8 cellular contexts compared by ENCODE assay signal in genomic region chr17:5587431-5588032, GRCh38. TPM values are rescaled to one million over a fixed set of nuclear protein-coding genes. Genes with fewer than 3 reads are reported as not detected.
DNase-seq lines count a peak whose midpoint lies in the region; ATAC-seq, FAIRE-seq and TF ChIP-seq lines count a peak whose summit lies in the region.

No MANE protein-coding gene starts in this region.

- peak in 1 of 4 donors; percentile 30 for ATAC-seq in heart left ventricle
- no peak for ATAC-seq in right cardiac atrium
- ATAC-seq in HepG2: peak; percentile 67
- ATAC-seq in stimulated activated naive CD8-positive, alpha-beta T cell treated with anti-CD3 and anti-CD28 coated beads, Interleukin-15, amount 100 ng/mL, for 72 hours: no peak
- ATAC-seq in HG02840 (IDR thresholded peaks at IDR 0.05; ENCODE audit: low FRiP score, unreplicated experiment): no peak

- H3K9me3 Mint-ChIP-seq in stimulated activated naive CD8-positive, alpha-beta T cell treated with anti-CD3 and anti-CD28 coated beads, Interleukin-15, amount 100 ng/mL, for 72 hours: no peaks in the 10 kb centered on the region

- BruUV-seq in mammary epithelial cell (replicated peaks; lab: Mats Ljungman, UMichigan) (no TSS peak), HepG2 (replicated peaks; lab: Mats Ljungman, UMichigan) (no TSS peak)

- H3K9me3 ChIP-seq in heart left ventricle: no peaks in the 10 kb centered on the region
- no peaks in the 10 kb centered on the region for H3K9me3 ChIP-seq in right cardiac atrium (ENCODE audit: control insufficient read depth, low read length)
- no peaks in the 10 kb centered on the region for H3K9me3 ChIP-seq in mammary epithelial cell (replicated peaks; ENCODE audit: insufficient read depth, low read length)
- H3K9me3 ChIP-seq in HepG2 (ENCODE audit: low read length): no peaks in the 10 kb centered on the region

- intact Hi-C loops in heart left ventricle (cut with DNase I): loop anchor here (1.0 to 5.0 kb wide), 8 partner anchors 119 to 850 kb away; partner anchors contain the start of gene AIPL1 (in 3 of the 10)
- intact Hi-C loops in right cardiac atrium (cut with DNase I): loop anchor here (2.0 to 10.0 kb wide), 5 partner anchors 117 to 850 kb away; partner anchors contain the start of gene AIPL1 (in 1 of the 4)
- intact Hi-C loops in mammary epithelial cell (cut with micrococcal nuclease): loop anchor here (1.0 to 10.0 kb wide), 8 partner anchors 120 to 1065 kb away; partner anchors contain the start of genes C17orf100, MED31 and ZNF594
- intact Hi-C loops in HepG2 (cut with micrococcal nuclease; ENCODE audit: unreplicated experiment): loop anchor here (1.0 to 10.0 kb wide), 4 partner anchors 117 to 850 kb away; partner anchors contain the start of gene AIPL1

- peak in 2 of 5 donors; percentile 34 to 36 for DNase-seq in heart left ventricle
- no peak for DNase-seq in right cardiac atrium
- peak; percentile 68 for DNase-seq in NCI-H1092 treated with DMSO at 0.1 percent for 48 hours (lab: John Stamatoyannopoulos, UW)
- peak; percentile 33 for DNase-seq in T follicular helper cell (ENCODE audit: low read depth)
- peak; percentile 62 for DNase-seq in mammary epithelial cell
- DNase-seq in HepG2 (ENCODE audit: low spot score): peak; percentile 81
- peak; percentile 59 to 65 for DNase-seq in stimulated activated naive CD8-positive, alpha-beta T cell treated with anti-CD3 and anti-CD28 coated beads, Interleukin-15, amount 100 ng/mL, for 72 hours

- TF ChIP-seq POLR2A in heart left ventricle (IDR thresholded peaks at IDR 0.05) (no peak), HepG2 (IDR thresholded peaks at IDR 0.05; ENCODE audit: insufficient read depth in 1 of 2, low read depth in 2 of 2, low read length in 2 of 2) (no peak)

- H3K27ac ChIP-seq in heart left ventricle: no peak overlapping the region
- H3K27ac ChIP-seq in right cardiac atrium (ENCODE audit: low read length): no peak overlapping the region
- H3K27ac ChIP-seq in mammary epithelial cell (ENCODE audit: insufficient read depth, low read depth, low read length): no peak overlapping the region
- no peak overlapping the region for H3K27ac ChIP-seq in HepG2 (ENCODE audit: extremely low read length, insufficient read depth, low read length)

- dilution Hi-C loops in mammary epithelial cell (cut with HindIII; ENCODE audit: low sequenced_read_pairs): no loop called here

- no peak overlapping the region for H3K4me3 ChIP-seq in heart left ventricle
- no peak overlapping the region for H3K4me3 ChIP-seq in right cardiac atrium (ENCODE audit: low read length)
- H3K4me3 ChIP-seq in mammary epithelial cell (replicated peaks in 1 of 3; ENCODE audit: insufficient read depth in 1 of 3, low read depth in 2 of 3, low read length in 3 of 3): no peak overlapping the region
- H3K4me3 ChIP-seq in HepG2 (replicated peaks in 1 of 3; ENCODE audit: insufficient read depth in 1 of 3, low read depth in 2 of 3, low read length in 3 of 3): no peak overlapping the region

- peak; percentile 72 for TF ChIP-seq RAD21 in HepG2 (CRISPR knock-in tag; IDR thresholded peaks at IDR 0.05)

- H3K36me3 ChIP-seq in heart left ventricle (peaks cover 0 to 4% (median 0%) of the 10 kb centered on the region in 9 donors), mammary epithelial cell (ENCODE audit: insufficient read depth, low read length) (no peaks in the 10 kb centered on the region), HepG2 (replicated peaks in 1 of 2; ENCODE audit: control insufficient read depth in 1 of 2, insufficient read depth in 2 of 2, low read length in 2 of 2) (no peaks in the 10 kb centered on the region)

- no peak overlapping the region for H3K4me2 ChIP-seq in mammary epithelial cell (ENCODE audit: insufficient read depth, low read depth, low read length)
- no peak overlapping the region for H3K4me2 ChIP-seq in HepG2 (ENCODE audit: low read depth, low read length)

- H3K79me2 ChIP-seq in mammary epithelial cell (ENCODE audit: insufficient read depth, low read length) (no peaks in the 10 kb centered on the region), HepG2 (ENCODE audit: insufficient read depth, low read length) (no peaks in the 10 kb centered on the region)

- POLR2A ChIA-PET in HepG2 (lab: Yijun Ruan, JAX): no interaction called here

- 26 to 35% (median 32%) methylated on average over 6 of the region's 6 CpGs for WGBS in heart left ventricle, 4 donors
- WGBS in right cardiac atrium: 30% methylated on average over 6 of the region's 6 CpGs
- WGBS in mammary epithelial cell (ENCODE audit: low coverage, missing lambda C conversion rate): 45% methylated on average over 6 of the region's 6 CpGs
- 23% methylated on average over 6 of the region's 6 CpGs for WGBS in HepG2 (ENCODE audit: low lambda C conversion rate)

- FAIRE-seq in HepG2 (lab: Jason Lieb, UNC): peak; percentile 72

- TF ChIP-seq EP300 in HepG2 (IDR thresholded peaks at IDR 0.05; ENCODE audit: low read depth in 2 of 2, low read length in 2 of 2) (no peak), HepG2 (CRISPR knock-in tag; IDR thresholded peaks at IDR 0.05; ENCODE audit: borderline replicate concordance) (no peak)

- no peak overlapping the region for H3K9ac ChIP-seq in mammary epithelial cell (ENCODE audit: insufficient read depth, low read length)
- no peak overlapping the region for H3K9ac ChIP-seq in HepG2 (ENCODE audit: insufficient read depth, low read depth, low read length)

- H4K20me1 ChIP-seq in mammary epithelial cell (ENCODE audit: insufficient read depth, low read length) (no peaks in the 10 kb centered on the region), HepG2 (ENCODE audit: insufficient read depth, low read length) (no peaks in the 10 kb centered on the region)

- H3K27me3 ChIP-seq in heart left ventricle (peaks cover 0 to 18% (median 0%) of the 10 kb centered on the region in 9 donors), right cardiac atrium (ENCODE audit: control insufficient read depth, insufficient read depth) (no peaks in the 10 kb centered on the region), mammary epithelial cell (ENCODE audit: insufficient read depth, low read length) (no peaks in the 10 kb centered on the region), HepG2 (ENCODE audit: control insufficient read depth in 1 of 2, insufficient read depth in 2 of 2, low read length in 2 of 2) (no peaks in the 10 kb centered on the region)

- TF ChIP-seq CTCF in heart left ventricle (IDR thresholded peaks at IDR 0.05): peak; percentile 87 to 96 (median 90)
- TF ChIP-seq CTCF in mammary epithelial cell (conservative IDR thresholded peaks at IDR 0.05 in 1 of 2, IDR thresholded peaks at IDR 0.05 in 1 of 2; ENCODE audit: extremely low read depth in 1 of 2, insufficient read depth in 1 of 2, low read depth in 1 of 2, low read length in 2 of 2): peak; percentile 86 to 89
- TF ChIP-seq CTCF in HepG2 (CRISPR knock-in tag; IDR thresholded peaks at IDR 0.05): peak; percentile 86

- CTCF ChIA-PET in mammary epithelial cell (lab: Charles Lee; ENCODE audit: low non-redundant PET): interaction anchor here (0.6 to 0.7 kb wide), 2 partner anchors 481 to 846 kb away, joined by 3 read pairs; no protein-coding TSS in a partner anchor
- CTCF ChIA-PET in HepG2 (lab: Yijun Ruan, JAX; ENCODE audit: low intra/inter-chr PET ratio, low total read pairs): interaction anchor here (1.2 to 3.9 kb wide), 5 partner anchors 119 to 848 kb away, joined by 4 to 56 read pairs (median 5); no protein-coding TSS in a partner anchor

- in situ Hi-C loops in mammary epithelial cell (cut with MboI; ENCODE audit: low sequenced_read_pairs in 2 of 2): loop anchor here (5.0 to 10.0 kb wide), 4 partner anchors 690 to 1067 kb away; partner anchors contain the start of genes C17orf100 (in 1 of the 2) and MED31 (in 1 of the 2)
- in situ Hi-C loops in HepG2 (cut with HindIII; ENCODE audit: extremely low pct_ligation_motif_present, low pct_unique_long_range_greater_than_20kb): loop anchor here (5.0 kb wide), 2 partner anchors 120 to 835 kb away; no protein-coding TSS in a partner anchor

- H3K27ac Mint-ChIP-seq in stimulated activated naive CD8-positive, alpha-beta T cell treated with anti-CD3 and anti-CD28 coated beads, Interleukin-15, amount 100 ng/mL, for 72 hours: peak overlapping the region in 1 of 2 donors; percentile 84

- peak overlapping the region; percentile 7 for H2AFZ ChIP-seq in mammary epithelial cell (ENCODE audit: low read depth, low read length)
- no peak overlapping the region for H2AFZ ChIP-seq in HepG2 (ENCODE audit: low read length)

- H3K4me3 Mint-ChIP-seq in stimulated activated naive CD8-positive, alpha-beta T cell treated with anti-CD3 and anti-CD28 coated beads, Interleukin-15, amount 100 ng/mL, for 72 hours: no peak overlapping the region

- H3K4me1 Mint-ChIP-seq in stimulated activated naive CD8-positive, alpha-beta T cell treated with anti-CD3 and anti-CD28 coated beads, Interleukin-15, amount 100 ng/mL, for 72 hours: peaks cover 50% of the 10 kb centered on the region

- peaks cover 4 to 38% (median 24%) of the 10 kb centered on the region in 12 donors for H3K4me1 ChIP-seq in heart left ventricle
- peaks cover 3% of the 10 kb centered on the region for H3K4me1 ChIP-seq in right cardiac atrium (ENCODE audit: control insufficient read depth, insufficient read depth, low read length)
- H3K4me1 ChIP-seq in mammary epithelial cell (ENCODE audit: insufficient read depth, low read length): peaks cover 36% of the 10 kb centered on the region
- H3K4me1 ChIP-seq in HepG2 (ENCODE audit: insufficient read depth, low read length): no peaks in the 10 kb centered on the region

- H3K27me3 Mint-ChIP-seq in stimulated activated naive CD8-positive, alpha-beta T cell treated with anti-CD3 and anti-CD28 coated beads, Interleukin-15, amount 100 ng/mL, for 72 hours: no peaks in the 10 kb centered on the region

RNA-seq across cellular contexts. Expression of gene NLRP1, which starts 3.2 kb away (rescaled TPM):
- total RNA-seq in heart left ventricle (10 to 100 TPM in 4 of 9 donors, 1 to 10 TPM in 5; 3.8 to 16.7 (median 8.8) TPM), right cardiac atrium (10 to 100 TPM; 10.3 to 17.5 (median 11.6) TPM), mammary epithelial cell (10 to 100 TPM; 27.3 to 48.3 TPM), HepG2 (2016; rRNA removed; fragmentation: Illumina TruSeq; extraction: Trizol) (3.3 and 3.4 TPM in 2 replicates)
- polyA plus RNA-seq in heart left ventricle (10 to 100 TPM in 1 of 2 donors, 1 to 10 TPM in 1; 5.3 to 12.8 TPM), right cardiac atrium (14.5 TPM), mammary epithelial cell (6.6 TPM), HepG2 (2011; rRNA removed) (3.7 and 4.8 TPM in 2 replicates)
- polyA minus RNA-seq in mammary epithelial cell: 10.7 TPM
- total RNA-seq in HepG2 (2016; cell fraction: cytosol; rRNA removed; fragmentation: Illumina TruSeq; extraction: Trizol; ENCODE audit: low read depth): 1.2 and 1.3 TPM in 2 replicates
- 2.9 and 4.0 TPM in 2 replicates for total RNA-seq in HepG2 (2016; cell fraction: insoluble cytoplasmic fraction; rRNA removed; fragmentation: Illumina TruSeq; extraction: Trizol)
- total RNA-seq in HepG2 (2016; cell fraction: membrane; rRNA removed; fragmentation: Illumina TruSeq; extraction: Trizol): 2.1 and 2.6 TPM in 2 replicates
- total RNA-seq in HepG2 (2016; cell fraction: nucleus; rRNA removed; fragmentation: Illumina TruSeq; extraction: Trizol): 2.7 and 3.3 TPM in 2 replicates
- 5.2 and 5.7 TPM in 2 replicates for polyA plus RNA-seq in HepG2 (2011; cell fraction: cytosol; rRNA removed)
- polyA plus RNA-seq in HepG2 (2011; cell fraction: nucleus; rRNA removed): 10.0 and 12.0 TPM in 2 replicates
- polyA plus RNA-seq in HepG2 (2012): 8.4 and 9.1 TPM in 2 replicates
- polyA plus RNA-seq in HepG2 (2016; cell fraction: cytosol; fragmentation: Illumina TruSeq; extraction: Trizol; ENCODE audit: low read depth): 1.4 and 1.5 TPM in 2 replicates
- 4.4 and 4.5 TPM in 2 replicates for polyA plus RNA-seq in HepG2 (2016; cell fraction: insoluble cytoplasmic fraction; fragmentation: Illumina TruSeq; extraction: Trizol; ENCODE audit: low read depth)
- polyA plus RNA-seq in HepG2 (2016; cell fraction: membrane; fragmentation: Illumina TruSeq; extraction: Trizol; ENCODE audit: low read depth): 2.4 and 2.7 TPM in 2 replicates
- 5.8 and 6.5 TPM in 2 replicates for polyA plus RNA-seq in HepG2 (2016; cell fraction: nucleus; fragmentation: Illumina TruSeq; extraction: Trizol; ENCODE audit: insufficient read depth, low read depth)
- polyA minus RNA-seq in HepG2 (2011; rRNA and poly(A)+ RNA removed; ENCODE audit: low replicate concordance): 1.1 and 1.8 TPM in 2 replicates
- 2.3 and 2.4 TPM in 2 replicates for polyA minus RNA-seq in HepG2 (2011; cell fraction: cytosol; rRNA and poly(A)+ RNA removed)
- 0.62 and 1.0 TPM in 2 replicates for polyA minus RNA-seq in HepG2 (2011; cell fraction: nucleus; rRNA and poly(A)+ RNA removed)

Comparison
In these comparisons a context has a peak if more than half of its experiments do, and no peak if none do; other contexts are left out.
1. DNase-seq: peak in NCI-H1092 treated with DMSO at 0.1 percent for 48 hours (single experiment), T follicular helper cell (single experiment), mammary epithelial cell (single experiment), HepG2 (single experiment) and stimulated activated naive CD8-positive, alpha-beta T cell treated with anti-CD3 and anti-CD28 coated beads, Interleukin-15, amount 100 ng/mL, for 72 hours (2 of 2); none in right cardiac atrium (0 of 3).
2. Peak in every context shown above with its lines, with median percentiles within 50 percentile points of each other: CTCF ChIP-seq.